Comparison of ENCODE assay signal across 29 cellular contexts in the genomic region with DNA sequence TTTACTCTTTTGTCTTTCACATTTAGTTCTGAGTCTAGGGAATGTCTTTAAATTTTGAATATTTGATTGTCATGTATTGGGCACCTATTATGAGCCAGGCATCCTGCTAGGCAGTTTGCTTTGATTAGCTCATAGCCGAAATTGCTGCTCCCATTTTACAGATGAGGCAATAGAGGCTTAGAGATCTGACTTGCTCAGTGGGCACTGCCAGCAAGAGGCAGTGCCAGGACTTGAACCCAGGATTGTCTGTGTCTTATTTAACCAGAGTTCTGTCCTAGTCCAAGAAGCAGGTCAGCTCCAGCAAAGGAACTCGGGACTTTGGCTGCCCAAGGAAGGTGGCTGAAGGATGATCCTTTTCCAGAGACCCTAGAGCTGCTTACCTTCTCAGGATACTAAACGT. TPM values are rescaled to one million over a fixed set of nuclear protein-coding genes. Genes with fewer than 3 reads are reported as not detected.
DNase-seq lines count a peak whose midpoint lies in the region; ATAC-seq, FAIRE-seq and TF ChIP-seq lines count a peak whose summit lies in the region.
"Had no signal": no experiment of that assay in that cellular context is flagged by ENCODE, and none has a peak within 500 bp of the region (broad histone marks: within the 10 kb centered on the region; RNA-seq: fewer than 3 reads in every experiment).

No MANE protein-coding gene starts in this region.

- CTCF ChIA-PET in activated CD8-positive, alpha-beta memory T cell treated with anti-CD3 and anti-CD28 coated beads, Interleukin-2, amount 10 ng/mL, durations not matched to agents 7 days and 5 days (lab: Charles Lee) = interaction anchor here (1.3 kb wide), 1 partner anchor 45 kb away, joined by 3 read pairs; no protein-coding TSS in a partner anchor
- CTCF ChIA-PET in HepG2 (lab: Yijun Ruan, JAX; ENCODE audit: low intra/inter-chr PET ratio, low total read pairs) = no interaction called here

- TF ChIP-seq EP300 in HepG2 (IDR thresholded peaks at IDR 0.05; ENCODE audit: low read depth in 2 of 2, low read length in 2 of 2) (no peak), HepG2 (CRISPR knock-in tag; IDR thresholded peaks at IDR 0.05; ENCODE audit: borderline replicate concordance) (no peak), sigmoid colon (IDR thresholded peaks at IDR 0.05) (no peak)

- peak; percentile 15 for DNase-seq in activated CD8-positive, alpha-beta memory T cell treated with anti-CD3 and anti-CD28 coated beads, Interleukin-2, amount 50 U/mL, for 48 hours
- DNase-seq in activated CD8-positive, alpha-beta memory T cell treated with anti-CD3 and anti-CD28 coated beads, Interleukin-2, amount 10 ng/mL, durations not matched to agents 7 days and 5 days = no peak
- no peak for DNase-seq in HepG2 (ENCODE audit: low spot score)
- DNase-seq in right lobe of liver = no peak
- DNase-seq in endodermal cell = peak; percentile 25
- peak; percentile 22 for DNase-seq in sigmoid colon
- no peak for DNase-seq in NCI-H510A treated with DMSO at 0.1 percent for 48 hours (lab: John Stamatoyannopoulos, UW)
- DNase-seq in putamen (ENCODE audit: low spot score) = no peak
- DNase-seq: 8988T; ACHN; AML-193; BE2C; Calu3; CD4-positive, alpha-beta memory T cell; COR-L47; DMS53; DMS79 treated with DMSO at 0.1 percent for 48 hours; GF-D8; HFFc6 had no signal

- POLR2A ChIA-PET in HepG2 (lab: Yijun Ruan, JAX) = no interaction called here

- 4% methylated on average over 3 of the region's 3 CpGs for WGBS in HepG2 (ENCODE audit: low lambda C conversion rate)
- WGBS in right lobe of liver (ENCODE audit: insufficient coverage, low coverage, low lambda C conversion rate, missing lambda C conversion rate) = 86% methylated on average over 3 of the region's 3 CpGs
- 83 to 94% methylated on average over 2 to 3 of the region's 3 CpGs for WGBS in endodermal cell (ENCODE audit: insufficient coverage in 1 of 2, insufficient read length in 1 of 2), 2 experiments
- WGBS in sigmoid colon, 2 donors = 84 to 87% methylated on average over 3 of the region's 3 CpGs

- no peaks in the 10 kb centered on the region for H3K9me3 Mint-ChIP-seq in activated CD8-positive, alpha-beta memory T cell treated with anti-CD3 and anti-CD28 coated beads, Interleukin-2, amount 10 ng/mL, durations not matched to agents 7 days and 5 days (ENCODE audit: low read depth)
- no peaks in the 10 kb centered on the region for H3K9me3 Mint-ChIP-seq in endodermal cell
- H3K9me3 Mint-ChIP-seq: CD14-positive monocyte; CD4-positive, alpha-beta memory T cell; GM23338; HFFc6 had no signal

- TF ChIP-seq RAD21 in HepG2 (CRISPR knock-in tag; IDR thresholded peaks at IDR 0.05) = no peak

- in situ Hi-C loops in HepG2 (cut with HindIII; ENCODE audit: extremely low pct_ligation_motif_present, low pct_unique_long_range_greater_than_20kb) = no loop called here

- H4K20me1 ChIP-seq in HepG2 (ENCODE audit: insufficient read depth, low read length) = no peaks in the 10 kb centered on the region
- H4K20me1 ChIP-seq: BLaER1 treated with 17β-estradiol and CSF1 and Interleukin-3, amounts not matched to agents 10 nM and 100 nM had no signal

- H3K36me3 ChIP-seq in HepG2 (replicated peaks in 1 of 2; ENCODE audit: control insufficient read depth in 1 of 2, insufficient read depth in 2 of 2, low read length in 2 of 2) (no peaks in the 10 kb centered on the region), right lobe of liver (no peaks in the 10 kb centered on the region), endodermal cell (ENCODE audit: control insufficient read depth, insufficient read depth, low read length) (no peaks in the 10 kb centered on the region), sigmoid colon (no peaks in the 10 kb centered on the region)
- H3K36me3 ChIP-seq: BE2C; BLaER1 treated with 17β-estradiol and CSF1 and Interleukin-3, amounts not matched to agents 10 nM and 100 nM; HAP-1 had no signal

- H3K4me3 Mint-ChIP-seq in activated CD8-positive, alpha-beta memory T cell treated with anti-CD3 and anti-CD28 coated beads, Interleukin-2, amount 10 ng/mL, durations not matched to agents 7 days and 5 days = no peak overlapping the region
- no peak overlapping the region for H3K4me3 Mint-ChIP-seq in endodermal cell
- H3K4me3 Mint-ChIP-seq: CD14-positive monocyte; CD4-positive, alpha-beta memory T cell; GM23338; HFFc6 had no signal

- intact Hi-C loops in HepG2 (cut with micrococcal nuclease; ENCODE audit: unreplicated experiment) = no loop called here
- intact Hi-C loops in right lobe of liver (cut with DNase I) = no loop called here
- intact Hi-C loops in sigmoid colon (cut with DNase I) = no loop called here

- H3K9me3 ChIP-seq in HepG2 (ENCODE audit: low read length) (no peaks in the 10 kb centered on the region), right lobe of liver (no peaks in the 10 kb centered on the region), endodermal cell (ENCODE audit: control insufficient read depth, low read length) (no peaks in the 10 kb centered on the region), sigmoid colon (no peaks in the 10 kb centered on the region)
- H3K9me3 ChIP-seq: A549; BE2C; BLaER1 treated with 17β-estradiol and CSF1 and Interleukin-3, amounts not matched to agents 10 nM and 100 nM; HAP-1 had no signal

- no peaks in the 10 kb centered on the region for H3K79me2 ChIP-seq in HepG2 (ENCODE audit: insufficient read depth, low read length)

- no peaks in the 10 kb centered on the region for H3K4me1 Mint-ChIP-seq in activated CD8-positive, alpha-beta memory T cell treated with anti-CD3 and anti-CD28 coated beads, Interleukin-2, amount 10 ng/mL, durations not matched to agents 7 days and 5 days
- no peaks in the 10 kb centered on the region for H3K4me1 Mint-ChIP-seq in endodermal cell
- H3K4me1 Mint-ChIP-seq: CD14-positive monocyte; CD4-positive, alpha-beta memory T cell; GM23338 had no signal

- no peak for FAIRE-seq in HepG2 (lab: Jason Lieb, UNC)
- FAIRE-seq: A549, GM12891, GM19239, H54 had no signal

- ATAC-seq in activated CD8-positive, alpha-beta memory T cell treated with anti-CD3 and anti-CD28 coated beads, Interleukin-2, amount 10 ng/mL, durations not matched to agents 7 days and 5 days = no peak
- ATAC-seq in HepG2 = no peak
- ATAC-seq in right lobe of liver = no peak
- ATAC-seq: A549, GM23338 had no signal

- peaks cover 18% of the 10 kb centered on the region for H3K4me1 ChIP-seq in HepG2 (ENCODE audit: insufficient read depth, low read length)
- peaks cover 0 to 5% (median 0%) of the 10 kb centered on the region in 4 donors for H3K4me1 ChIP-seq in right lobe of liver
- no peaks in the 10 kb centered on the region for H3K4me1 ChIP-seq in endodermal cell (ENCODE audit: control insufficient read depth, insufficient read depth, low read length)
- no peaks in the 10 kb centered on the region for H3K4me1 ChIP-seq in sigmoid colon
- H3K4me1 ChIP-seq: BE2C; BLaER1 treated with 17β-estradiol and CSF1 and Interleukin-3, amounts not matched to agents 10 nM and 100 nM; HAP-1 had no signal

- no peak overlapping the region for H2AFZ ChIP-seq in HepG2 (ENCODE audit: low read length)
- H2AFZ ChIP-seq: GM23338 had no signal

- no peaks in the 10 kb centered on the region; a peak in 1 of 5 replicates for H3K27me3 ChIP-seq in HepG2 (ENCODE audit: control insufficient read depth in 1 of 2, insufficient read depth in 2 of 2, low read length in 2 of 2)
- H3K27me3 ChIP-seq in right lobe of liver = no peaks in the 10 kb centered on the region
- H3K27me3 ChIP-seq in endodermal cell (ENCODE audit: control insufficient read depth, insufficient read depth, low read length, poor library complexity, severe bottlenecking) = no peaks in the 10 kb centered on the region
- H3K27me3 ChIP-seq in sigmoid colon = no peaks in the 10 kb centered on the region
- H3K27me3 ChIP-seq: BE2C; BLaER1 treated with 17β-estradiol and CSF1 and Interleukin-3, amounts not matched to agents 10 nM and 100 nM had no signal

- H3K27ac ChIP-seq in HepG2 (ENCODE audit: extremely low read length, insufficient read depth, low read length) (no peak overlapping the region), right lobe of liver (no peak overlapping the region), endodermal cell (ENCODE audit: low read depth, low read length) (no peak overlapping the region), sigmoid colon (no peak overlapping the region)
- H3K27ac ChIP-seq: A549; BLaER1 treated with 17β-estradiol and CSF1 and Interleukin-3, amounts not matched to agents 10 nM and 100 nM had no signal

- peaks cover 10% of the 10 kb centered on the region for H3K27me3 Mint-ChIP-seq in activated CD8-positive, alpha-beta memory T cell treated with anti-CD3 and anti-CD28 coated beads, Interleukin-2, amount 10 ng/mL, durations not matched to agents 7 days and 5 days
- H3K27me3 Mint-ChIP-seq in endodermal cell (ENCODE audit: insufficient read depth) = peaks cover 15% of the 10 kb centered on the region

- H3K4me2 ChIP-seq in HepG2 (ENCODE audit: low read depth, low read length) = no peak overlapping the region
- H3K4me2 ChIP-seq: A549; BLaER1 treated with 17β-estradiol and CSF1 and Interleukin-3, amounts not matched to agents 10 nM and 100 nM; GM23338 had no signal

- H3K36me3 Mint-ChIP-seq in activated CD8-positive, alpha-beta memory T cell treated with anti-CD3 and anti-CD28 coated beads, Interleukin-2, amount 10 ng/mL, durations not matched to agents 7 days and 5 days = no peaks in the 10 kb centered on the region
- no peaks in the 10 kb centered on the region for H3K36me3 Mint-ChIP-seq in endodermal cell (ENCODE audit: low read depth)
- H3K36me3 Mint-ChIP-seq: CD14-positive monocyte; CD4-positive, alpha-beta memory T cell had no signal

- H3K4me3 ChIP-seq in HepG2 (replicated peaks in 1 of 3; ENCODE audit: insufficient read depth in 1 of 3, low read depth in 2 of 3, low read length in 3 of 3) (no peak overlapping the region), right lobe of liver (no peak overlapping the region), endodermal cell (ENCODE audit: low read length) (no peak overlapping the region), sigmoid colon (no peak overlapping the region)
- H3K4me3 ChIP-seq: A549; BLaER1 treated with 17β-estradiol and CSF1 and Interleukin-3, amounts not matched to agents 10 nM and 100 nM; GM23338; HAP-1 had no signal

- no peak for TF ChIP-seq POLR2A in HepG2 (IDR thresholded peaks at IDR 0.05; ENCODE audit: insufficient read depth in 1 of 2, low read depth in 2 of 2, low read length in 2 of 2)
- TF ChIP-seq POLR2A in right lobe of liver (IDR thresholded peaks at IDR 0.05) = no peak
- no peak for TF ChIP-seq POLR2A in sigmoid colon (IDR thresholded peaks at IDR 0.05)

- H3K9ac ChIP-seq in HepG2 (ENCODE audit: insufficient read depth, low read depth, low read length) = no peak overlapping the region
- no peak overlapping the region for H3K9ac ChIP-seq in endodermal cell (ENCODE audit: extremely low read depth, low read length, poor library complexity, severe bottlenecking)
- H3K9ac ChIP-seq: BLaER1 treated with 17β-estradiol and CSF1 and Interleukin-3, amounts not matched to agents 10 nM and 100 nM had no signal

- H3K27ac Mint-ChIP-seq in activated CD8-positive, alpha-beta memory T cell treated with anti-CD3 and anti-CD28 coated beads, Interleukin-2, amount 10 ng/mL, durations not matched to agents 7 days and 5 days = no peak overlapping the region
- H3K27ac Mint-ChIP-seq in endodermal cell = no peak overlapping the region
- H3K27ac Mint-ChIP-seq: CD14-positive monocyte; CD4-positive, alpha-beta memory T cell; GM23338; HFFc6 had no signal

- BruUV-seq in HepG2 (replicated peaks; lab: Mats Ljungman, UMichigan) = no TSS peak

- no peak for TF ChIP-seq CTCF in HepG2 (CRISPR knock-in tag; IDR thresholded peaks at IDR 0.05)
- no peak for TF ChIP-seq CTCF in right lobe of liver (IDR thresholded peaks at IDR 0.05)
- no peak for TF ChIP-seq CTCF in endodermal cell (conservative IDR thresholded peaks at IDR 0.05)
- TF ChIP-seq CTCF in sigmoid colon (IDR thresholded peaks at IDR 0.05) = no peak

RNA-seq across cellular contexts. Expression of a gene that starts 24.5 kb away (rescaled TPM):
- total RNA-seq in activated CD8-positive, alpha-beta memory T cell treated with anti-CD3 and anti-CD28 coated beads, Interleukin-2, amount 10 ng/mL, durations not matched to agents 7 days and 5 days = not detected
- total RNA-seq in HepG2 (2016; rRNA removed; fragmentation: Illumina TruSeq; extraction: Trizol) (0.29 and 0.53 TPM in 2 replicates), right lobe of liver (under 1 TPM in 3 of 6 experiments, not detected in 3; 0.09 to 0.26 (median 0.10) TPM), endodermal cell (under 1 TPM in 1 of 2 donors, not detected in 1; 0.18 TPM), sigmoid colon (under 1 TPM in 1 of 4 donors, not detected in 3; 0.41 TPM)
- total RNA-seq in HepG2 (2016; cell fraction: cytosol; rRNA removed; fragmentation: Illumina TruSeq; extraction: Trizol; ENCODE audit: low read depth) = 1.9 TPM in 2 replicates
- 0.25 and 0.54 TPM in 2 replicates for total RNA-seq in HepG2 (2016; cell fraction: insoluble cytoplasmic fraction; rRNA removed; fragmentation: Illumina TruSeq; extraction: Trizol)
- total RNA-seq in HepG2 (2016; cell fraction: membrane; rRNA removed; fragmentation: Illumina TruSeq; extraction: Trizol) = 0.56 and 1.5 TPM in 2 replicates
- 0.65 TPM in 1 of 2 replicates, not detected in the other for total RNA-seq in HepG2 (2016; cell fraction: nucleus; rRNA removed; fragmentation: Illumina TruSeq; extraction: Trizol)
- polyA plus RNA-seq in HepG2 (2011; rRNA removed) (1.4 and 3.9 TPM in 2 replicates), sigmoid colon (under 1 TPM in 1 of 3 donors, not detected in 2; 0.35 TPM)
- 2.0 and 2.5 TPM in 2 replicates for polyA plus RNA-seq in HepG2 (2011; cell fraction: cytosol; rRNA removed)
- polyA plus RNA-seq in HepG2 (2011; cell fraction: nucleus; rRNA removed) = 3.4 and 5.2 TPM in 2 replicates
- 1.6 and 4.4 TPM in 2 replicates for polyA plus RNA-seq in HepG2 (2012)
- polyA plus RNA-seq in HepG2 (2016; cell fraction: cytosol; fragmentation: Illumina TruSeq; extraction: Trizol; ENCODE audit: low read depth) = 2.9 and 4.2 TPM in 2 replicates
- 0.10 TPM in 1 of 2 replicates, not detected in the other for polyA plus RNA-seq in HepG2 (2016; cell fraction: insoluble cytoplasmic fraction; fragmentation: Illumina TruSeq; extraction: Trizol; ENCODE audit: low read depth)
- 2.4 and 2.8 TPM in 2 replicates for polyA plus RNA-seq in HepG2 (2016; cell fraction: membrane; fragmentation: Illumina TruSeq; extraction: Trizol; ENCODE audit: low read depth)
- 0.81 and 1.1 TPM in 2 replicates for polyA plus RNA-seq in HepG2 (2016; cell fraction: nucleus; fragmentation: Illumina TruSeq; extraction: Trizol; ENCODE audit: insufficient read depth, low read depth)
- 0.21 and 3.5 TPM in 2 replicates for polyA minus RNA-seq in HepG2 (2011; rRNA and poly(A)+ RNA removed; ENCODE audit: low replicate concordance)
- polyA minus RNA-seq in HepG2 (2011; cell fraction: cytosol; rRNA and poly(A)+ RNA removed) = 1.7 TPM in 1 of 2 replicates, not detected in the other
- polyA minus RNA-seq in HepG2 (2011; cell fraction: nucleus; rRNA and poly(A)+ RNA removed) = 1.5 and 1.9 TPM in 2 replicates
- polyA plus RNA-seq in endodermal cell (2013, experiment 1 of 2) = 0.61 TPM
- 0.33 TPM for polyA plus RNA-seq in endodermal cell (2013, experiment 2 of 2)
- total RNA-seq: CD4-positive, alpha-beta memory T cell; Daoy; G401; HFFc6 had no signal

Comparison
In these comparisons a context has a peak if more than half of its experiments do, and no peak if none do; other contexts are left out.
1. DNase-seq: peak in activated CD8-positive, alpha-beta memory T cell treated with anti-CD3 and anti-CD28 coated beads, Interleukin-2, amount 50 U/mL, for 48 hours (single experiment), endodermal cell (single experiment) and sigmoid colon (single experiment); none in activated CD8-positive, alpha-beta memory T cell treated with anti-CD3 and anti-CD28 coated beads, Interleukin-2, amount 10 ng/mL, durations not matched to agents 7 days and 5 days (single experiment), HepG2 (single experiment), right lobe of liver (0 of 3), NCI-H510A treated with DMSO at 0.1 percent for 48 hours (single experiment) and putamen (single experiment).